In genomic region chr5:141807732-141808131, GRCh38 we compare ENCODE assay signal across 2 cellular contexts.
TF ChIP-seq lines count a peak whose summit lies in the region.

No MANE protein-coding gene starts in this region.

TF ChIP-seq in GM23338, 12 proteins besides CTCF, POLR2A, EP300 and RAD21 (continued from another document):
- TF ChIP-seq ETS1 (IDR thresholded peaks at IDR 0.05) (no peak), REST (IDR thresholded peaks at IDR 0.05; ENCODE audit: unreplicated experiment) (no peak), EZH2phosphoT487 (IDR thresholded peaks at IDR 0.05; ENCODE audit: unreplicated experiment) (no peak)

TF ChIP-seq in K562, 482 proteins besides CTCF, POLR2A, EP300 and RAD21 (continued from another document):
- TF ChIP-seq STAT6 (CRISPR knock-in tag; IDR thresholded peaks at IDR 0.05), result no peak
- TF ChIP-seq NELFE (IDR thresholded peaks at IDR 0.05; ENCODE audit: insufficient read depth, insufficient read length), result no peak
